ENCODE assay signal across 27 cellular contexts in the genomic region with DNA sequence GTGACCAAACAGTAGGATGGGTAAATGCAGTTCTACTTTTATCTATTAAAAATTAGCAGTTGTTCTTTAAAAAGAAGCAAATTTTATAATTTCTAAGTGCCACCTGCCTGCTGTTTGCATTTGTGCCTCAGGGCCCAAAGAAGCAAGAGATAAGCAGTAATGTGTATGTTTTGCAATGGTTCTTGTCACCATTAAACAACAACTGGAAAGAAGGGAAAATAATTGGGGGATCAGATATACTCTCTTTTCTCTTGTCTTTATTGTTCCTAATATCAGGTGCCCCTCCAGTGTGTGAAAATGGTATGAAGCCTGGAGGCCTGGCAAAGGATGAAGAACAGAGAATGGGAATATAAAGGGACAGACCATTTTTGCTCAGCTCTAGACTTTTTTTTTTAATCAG. TPM values are rescaled to one million over a fixed set of nuclear protein-coding genes. Genes with fewer than 3 reads are reported as not detected.
"Had no signal": no experiment of that assay in that cellular context is flagged by ENCODE, and none has a peak within 500 bp of the region (broad histone marks: within the 10 kb centered on the region; RNA-seq: fewer than 3 reads in every experiment).

No MANE protein-coding gene starts in this region.

- H3K27me3 Mint-ChIP-seq: dendritic cell treated with granulocyte-macrophage colony-stimulating factor and Interleukin-4, amounts not matched to agents 40 ng/mL and 50 ng/mL, for 4 days; effector memory CD8-positive, alpha-beta T cell; naive B cell had no signal

- DNase-seq: colonic mucosa; cortex of kidney; effector CD8-positive, alpha-beta T cell; effector memory CD8-positive, alpha-beta T cell; endodermal cell; erythroblast; esophagus squamous epithelium; foreskin fibroblast; foreskin melanocyte; gastrocnemius medialis; glutamatergic neuron; head of caudate nucleus; heart right ventricle; hippocampal formation; left cardiac atrium; left lung; left ventricle myocardium superior; lower lobe of right lung; mucosa of descending colon; naive B cell had no signal

- H3K9me3 Mint-ChIP-seq: dendritic cell treated with granulocyte-macrophage colony-stimulating factor and Interleukin-4, amounts not matched to agents 40 ng/mL and 50 ng/mL, for 4 days; effector memory CD8-positive, alpha-beta T cell; endodermal cell; naive B cell had no signal

- H3K27ac Mint-ChIP-seq: dendritic cell treated with granulocyte-macrophage colony-stimulating factor and Interleukin-4, amounts not matched to agents 40 ng/mL and 50 ng/mL, for 4 days; endodermal cell; mesothelial cell of epicardium had no signal

- H3K4me1 Mint-ChIP-seq: endodermal cell had no signal

- H3K4me3 ChIP-seq: colonic mucosa, esophagus squamous epithelium, gastrocnemius medialis, heart right ventricle, left lung, lower lobe of right lung, mucosa of descending colon had no signal

- ATAC-seq: effector memory CD8-positive, alpha-beta T cell; esophagus mucosa; gastrocnemius medialis; heart right ventricle; left cardiac atrium; left lung; left ventricle myocardium superior; lower lobe of right lung; mucosa of descending colon had no signal

- H3K36me3 ChIP-seq: colonic mucosa, esophagus squamous epithelium, gastrocnemius medialis, heart right ventricle, left lung, lower lobe of right lung had no signal

- H3K27ac ChIP-seq: colonic mucosa, epithelial cell of prostate, esophagus squamous epithelium, gastrocnemius medialis, heart right ventricle, left lung, lower lobe of right lung had no signal

- H3K4me3 Mint-ChIP-seq: dendritic cell treated with granulocyte-macrophage colony-stimulating factor and Interleukin-4, amounts not matched to agents 40 ng/mL and 50 ng/mL, for 4 days; effector memory CD8-positive, alpha-beta T cell; endodermal cell; mesothelial cell of epicardium had no signal

- H3K9me3 ChIP-seq: colonic mucosa, esophagus squamous epithelium, gastrocnemius medialis, heart right ventricle, left lung, lower lobe of right lung, mucosa of descending colon had no signal

- H3K4me1 ChIP-seq: colonic mucosa, lower lobe of right lung had no signal

- H3K27me3 ChIP-seq: colonic mucosa, esophagus squamous epithelium, gastrocnemius medialis, heart right ventricle, left lung had no signal

RNA-seq across cellular contexts. Expression of a gene that starts 9.6 kb away (rescaled TPM):
- total RNA-seq: endodermal cell, kidney epithelial cell, mesenteric fat pad had no signal
- polyA plus RNA-seq: keratinocyte had no signal
